34 cellular contexts compared by ENCODE assay signal in the genomic region with DNA sequence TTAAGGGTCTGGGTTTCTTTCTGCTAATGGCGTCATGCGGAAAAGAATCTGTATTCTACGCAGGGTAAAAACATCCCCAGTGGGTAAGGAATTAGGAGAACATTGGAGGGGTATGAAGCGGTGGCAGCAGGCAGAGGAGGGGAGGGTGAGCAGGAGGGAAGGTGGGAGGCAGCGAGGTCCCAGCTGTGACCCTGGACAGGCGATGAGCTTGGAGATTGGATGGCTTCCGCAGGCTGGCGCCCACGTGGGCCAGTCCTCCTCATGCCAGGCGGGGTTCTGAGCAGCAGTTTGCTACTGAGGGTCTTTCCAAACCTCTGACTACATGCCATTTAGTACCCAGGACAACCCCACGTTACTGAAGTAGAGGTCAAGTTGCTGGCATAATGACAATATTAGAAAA.
"Had no signal": no experiment of that assay in that cellular context is flagged by ENCODE, and none has a peak within 500 bp of the region (broad histone marks: within the 10 kb centered on the region; RNA-seq: fewer than 3 reads in every experiment).

No MANE protein-coding gene starts in this region.

- H3K9ac ChIP-seq: KMS-11 had no signal

- H3K4me3 ChIP-seq: MG63 had no signal

- H3K27me3 ChIP-seq: MG63 had no signal

- H3K9me3 ChIP-seq: MG63 had no signal

- DNase-seq: Karpas-422, Kasumi-1, KG1, MG63, MM.1S, MV-4-11, NCI-H1048, NCI-H1092 treated with DMSO at 0.1 percent for 48 hours, NCI-H1105, NCI-H1105 treated with DMSO at 0.1 percent for 48 hours, NCI-H1417, NCI-H1417 treated with DMSO at 0.1 percent for 48 hours, NCI-H1436, NCI-H1436 treated with DMSO at 0.1 percent for 48 hours, NCI-H146, NCI-H1694, NCI-H1694 treated with DMSO at 0.1 percent for 48 hours, NCI-H187, NCI-H187 treated with DMSO at 0.1 percent for 48 hours, NCI-H1930, NCI-H2029, NCI-H2029 treated with DMSO at 0.1 percent for 48 hours, NCI-H2081, NCI-H2081 treated with DMSO at 0.1 percent for 48 hours, NCI-H2107, NCI-H2171, NCI-H2171 treated with DMSO at 0.1 percent for 48 hours, NCI-H2227 treated with DMSO at 0.1 percent for 48 hours, NCI-H226, NCI-H345, NCI-H446, NCI-H446 treated with DMSO at 0.1 percent for 48 hours, NCI-H510A had no signal

- H3K27ac ChIP-seq: KMS-11 had no signal

- H3K4me2 ChIP-seq: KMS-11 had no signal

- H3K36me3 ChIP-seq: MG63 had no signal
